Comparison of ENCODE assay signal across 12 cellular contexts in genomic region chr12:67274186-67274585, GRCh38. TPM values are rescaled to one million over a fixed set of nuclear protein-coding genes. Genes with fewer than 3 reads are reported as not detected.
DNase-seq lines count a peak whose midpoint lies in the region; ATAC-seq, FAIRE-seq and TF ChIP-seq lines count a peak whose summit lies in the region.
"Had no signal": no experiment of that assay in that cellular context is flagged by ENCODE, and none has a peak within 500 bp of the region (broad histone marks: within the 10 kb centered on the region; RNA-seq: fewer than 3 reads in every experiment).

No MANE protein-coding gene starts in this region.

- no peak for TF ChIP-seq CTCF in HFFc6 (IDR thresholded peaks at IDR 0.05)
- TF ChIP-seq CTCF in neural crest cell (conservative IDR thresholded peaks at IDR 0.05), result no peak
- no peak for TF ChIP-seq CTCF in lower leg skin (IDR thresholded peaks at IDR 0.05)

- intact Hi-C loops in sciatic nerve (cut with DNase I) (no loop called here), lower leg skin (cut with DNase I; ENCODE audit: low total_unique reads) (no loop called here)

- TF ChIP-seq POLR2A in GM12891 (IDR thresholded peaks at IDR 0.05; ENCODE audit: low read depth, low read length), result no peak
- TF ChIP-seq POLR2A in lower leg skin (IDR thresholded peaks at IDR 0.05), result no peak

- H3K4me3 ChIP-seq in lower leg skin (ENCODE audit: low read depth, poor library complexity, severe bottlenecking), result no peak overlapping the region

- no peak for ATAC-seq in sciatic nerve

- H3K4me1 Mint-ChIP-seq in HFFc6 (ENCODE audit: low read depth) (peaks cover 79% of the 10 kb centered on the region), neural crest cell (peaks cover 44% of the 10 kb centered on the region)
- peaks cover 68% of the 10 kb centered on the region for H3K4me1 Mint-ChIP-seq in activated naive CD8-positive, alpha-beta T cell treated with anti-CD3 and anti-CD28 coated beads for 36 hours

- H3K36me3 Mint-ChIP-seq in HFFc6 (ENCODE audit: low read depth) (peaks cover 32% of the 10 kb centered on the region), neural crest cell (ENCODE audit: low read depth) (no peaks in the 10 kb centered on the region)
- H3K36me3 Mint-ChIP-seq in activated naive CD8-positive, alpha-beta T cell treated with anti-CD3 and anti-CD28 coated beads for 36 hours, result peaks cover 63% of the 10 kb centered on the region

- H3K27me3 Mint-ChIP-seq in HFFc6 (ENCODE audit: insufficient read depth) (peaks cover 2% of the 10 kb centered on the region), neural crest cell (ENCODE audit: low read depth) (no peaks in the 10 kb centered on the region)
- no peaks in the 10 kb centered on the region for H3K27me3 Mint-ChIP-seq in activated naive CD8-positive, alpha-beta T cell treated with anti-CD3 and anti-CD28 coated beads for 36 hours

- FAIRE-seq in GM12891 (lab: Jason Lieb, UNC), result no peak
- FAIRE-seq: D721Med, GM12892 had no signal

- H3K9me3 Mint-ChIP-seq in HFFc6 (no peaks in the 10 kb centered on the region), neural crest cell (no peaks in the 10 kb centered on the region)
- no peaks in the 10 kb centered on the region for H3K9me3 Mint-ChIP-seq in activated naive CD8-positive, alpha-beta T cell treated with anti-CD3 and anti-CD28 coated beads for 36 hours

- DNase-seq in GM12891 (ENCODE audit: insufficient read length, low spot score) (no peak), HFFc6 (no peak), neural crest cell (ENCODE audit: low read depth, low spot score) (no peak), sciatic nerve (ENCODE audit: low spot score) (no peak), retina (no peak), lower leg skin (ENCODE audit: low spot score in 2 of 2) (no peak)
- DNase-seq in activated naive CD8-positive, alpha-beta T cell treated with anti-CD3 and anti-CD28 coated beads for 36 hours, result no peak
- DNase-seq: NCI-H1092 treated with DMSO at 0.1 percent for 48 hours; NCI-H748 treated with DMSO at 0.1 percent for 48 hours; stimulated activated CD4-positive, alpha-beta T cell treated with anti-CD3 and anti-CD28 coated beads, Interleukin-12 subunit alpha, Interleukin-12 subunit beta, amount 100 ng/mL, for 4 hours had no signal

- H3K27ac Mint-ChIP-seq in HFFc6 (peak overlapping the region; percentile 66), neural crest cell (ENCODE audit: unreplicated experiment) (no peak overlapping the region)
- H3K27ac Mint-ChIP-seq in activated naive CD8-positive, alpha-beta T cell treated with anti-CD3 and anti-CD28 coated beads for 36 hours, result peak overlapping the region; percentile 24

- WGBS in lower leg skin, 2 donors, result 34 to 41% methylated on average over 3 of the region's 3 CpGs

- peak overlapping the region; percentile 20; the same call in 1 of the 2 replicates for H3K4me3 Mint-ChIP-seq in HFFc6
- peak overlapping the region; percentile 50 for H3K4me3 Mint-ChIP-seq in activated naive CD8-positive, alpha-beta T cell treated with anti-CD3 and anti-CD28 coated beads for 36 hours
- peak overlapping the region; percentile 29 for H3K4me3 Mint-ChIP-seq in neural crest cell

TF ChIP-seq in GM12891, 5 proteins besides CTCF, POLR2A, EP300 and RAD21:
- TF ChIP-seq PAX5 (IDR thresholded peaks at IDR 0.05; ENCODE audit: insufficient read depth, low read length, severe bottlenecking), result no peak
- TF ChIP-seq POLR2AphosphoS5 (IDR thresholded peaks at IDR 0.05; ENCODE audit: low read depth, low read length), result no peak
- TF ChIP-seq SPI1 (IDR thresholded peaks at IDR 0.05; ENCODE audit: low read depth, low read length), result peak; percentile 36
- no peak for TF ChIP-seq TAF1 (IDR thresholded peaks at IDR 0.05; ENCODE audit: low read depth, low read length)

RNA-seq across cellular contexts. Expression of gene CAND1, which starts 5.0 kb away (rescaled TPM):
- 54.5 TPM for polyA plus RNA-seq in GM12891 (2012; ENCODE audit: low read depth, missing spikeins)
- 100 to 1,000 TPM; 151 to 181 (median 165) TPM for total RNA-seq in HFFc6 (2021; fragmentation: NEBNext Ultra II Directional; extraction: Animal tissue kit (Norgen Biotek cat#: 25700))
- 100 to 1,000 TPM; 234 to 246 TPM for total RNA-seq in activated naive CD8-positive, alpha-beta T cell treated with anti-CD3 and anti-CD28 coated beads for 36 hours
- 255 and 259 TPM in 2 replicates for total RNA-seq in neural crest cell
- 123 TPM for total RNA-seq in sciatic nerve
- total RNA-seq in lower leg skin, result 10 to 100 TPM; 46.2 to 75.5 (median 70.3) TPM
